ENCODE assay signal across 30 cellular contexts in genomic region chr2:11797846-11798245, GRCh38.
"Had no signal": no experiment of that assay in that cellular context is flagged by ENCODE, and none has a peak within 500 bp of the region (broad histone marks: within the 10 kb centered on the region; RNA-seq: fewer than 3 reads in every experiment).

No MANE protein-coding gene starts in this region.

- H3K27me3 Mint-ChIP-seq: activated CD4-positive, alpha-beta memory T cell treated with anti-CD3 and anti-CD28 coated beads, Interleukin-2, amount 10 ng/mL, durations not matched to agents 7 days and 5 days; activated CD4-positive, alpha-beta T cell treated with anti-CD3 and anti-CD28 coated beads, Interleukin-2, amount 10 ng/mL, durations not matched to agents 7 days and 5 days; activated naive CD8-positive, alpha-beta T cell; activated T-helper 17 cell treated with anti-CD3 and anti-CD28 coated beads, Interleukin-2, amount 50 U/mL, for 72 hours; dendritic cell treated with granulocyte-macrophage colony-stimulating factor and Interleukin-4, amounts not matched to agents 40 ng/mL and 50 ng/mL, for 4 days; T-helper 17 cell had no signal

- H3K4me3 Mint-ChIP-seq: activated CD4-positive, alpha-beta memory T cell treated with anti-CD3 and anti-CD28 coated beads, Interleukin-2, amount 10 ng/mL, durations not matched to agents 7 days and 5 days; activated CD4-positive, alpha-beta T cell treated with anti-CD3 and anti-CD28 coated beads, Interleukin-2, amount 10 ng/mL, durations not matched to agents 7 days and 5 days; activated naive CD8-positive, alpha-beta T cell; activated T-cell treated with anti-CD3 and anti-CD28 coated beads, Interleukin-2, amount 50 U/mL, for 4 hours; activated T-helper 17 cell treated with anti-CD3 and anti-CD28 coated beads, Interleukin-2, amount 50 U/mL, for 72 hours; dendritic cell treated with granulocyte-macrophage colony-stimulating factor and Interleukin-4, amounts not matched to agents 40 ng/mL and 50 ng/mL, for 4 days; T-helper 17 cell; T-helper 2 cell treated with Interferon-gamma antibody and Interleukin-4, amounts not matched to agents 5 μg/mL and 100 μg/mL, for 36 hours had no signal

- H3K9me3 Mint-ChIP-seq: activated CD4-positive, alpha-beta memory T cell treated with anti-CD3 and anti-CD28 coated beads, Interleukin-2, amount 10 ng/mL, durations not matched to agents 7 days and 5 days; activated CD4-positive, alpha-beta T cell treated with anti-CD3 and anti-CD28 coated beads, Interleukin-2, amount 10 ng/mL, durations not matched to agents 7 days and 5 days; activated T-cell treated with anti-CD3 and anti-CD28 coated beads, Interleukin-2, amount 50 U/mL, for 4 hours; activated T-helper 17 cell treated with anti-CD3 and anti-CD28 coated beads, Interleukin-2, amount 50 U/mL, for 72 hours; dendritic cell treated with granulocyte-macrophage colony-stimulating factor and Interleukin-4, amounts not matched to agents 40 ng/mL and 50 ng/mL, for 4 days; T-helper 2 cell treated with Interferon-gamma antibody and Interleukin-4, amounts not matched to agents 5 μg/mL and 100 μg/mL, for 36 hours had no signal

- DNase-seq: activated CD4-positive, alpha-beta T cell treated with anti-CD3 and anti-CD28 coated beads for 4 hours; activated CD4-positive, alpha-beta T cell treated with anti-CD3 and anti-CD28 coated beads, Interleukin-2, amount 10 ng/mL, durations not matched to agents 7 days and 5 days; activated CD4-positive, alpha-beta T cell treated with anti-CD3 and anti-CD28 coated beads, Interleukin-2, amount 50 U/mL, for 4 hours; activated CD4-positive, CD25-positive, alpha-beta regulatory T cell; activated CD4-positive, CD25-positive, alpha-beta regulatory T cell treated with anti-CD3 and anti-CD28 coated beads, Interleukin-2, amount 50 U/mL, for 72 hours; activated effector memory CD4-positive, alpha-beta T cell treated with Interleukin-2 at 50 U/mL for 16 hours; activated gamma-delta T cell treated with Interleukin-2 at 50 U/mL for 16 hours; activated naive CD4-positive, alpha-beta T cell treated with anti-CD3 and anti-CD28 coated beads, Interleukin-2, amount 50 U/mL, for 16 hours; activated naive CD4-positive, alpha-beta T cell treated with Interleukin-2 at 50 U/mL for 16 hours; activated T-cell treated with anti-CD3 and anti-CD28 coated beads, Interleukin-2, amount 50 U/mL, for 4 hours; amniotic stem cell; anterior cingulate cortex; body of pancreas; central memory CD4-positive, alpha-beta T cell; cerebellar nuclear complex; colonic mucosa; dorsolateral prefrontal cortex; effector memory CD4-positive, alpha-beta T cell; erythroblast; foreskin keratinocyte; gastrocnemius medialis; glutamatergic neuron; heart left ventricle; T-helper 1 cell; T-helper 17 cell had no signal

- H3K27ac Mint-ChIP-seq: activated CD4-positive, alpha-beta memory T cell treated with anti-CD3 and anti-CD28 coated beads, Interleukin-2, amount 10 ng/mL, durations not matched to agents 7 days and 5 days; activated CD4-positive, alpha-beta T cell treated with anti-CD3 and anti-CD28 coated beads, Interleukin-2, amount 10 ng/mL, durations not matched to agents 7 days and 5 days; activated naive CD8-positive, alpha-beta T cell; activated T-helper 17 cell treated with anti-CD3 and anti-CD28 coated beads, Interleukin-2, amount 50 U/mL, for 72 hours; dendritic cell treated with granulocyte-macrophage colony-stimulating factor and Interleukin-4, amounts not matched to agents 40 ng/mL and 50 ng/mL, for 4 days; T-helper 17 cell; T-helper 2 cell treated with Interferon-gamma antibody and Interleukin-4, amounts not matched to agents 5 μg/mL and 100 μg/mL, for 36 hours had no signal
